9 cellular contexts compared by ENCODE assay signal in genomic region chr5:179345179-179345428, GRCh38. TPM values are rescaled to one million over a fixed set of nuclear protein-coding genes. Genes with fewer than 3 reads are reported as not detected.
DNase-seq lines count a peak whose midpoint lies in the region; ATAC-seq, FAIRE-seq and TF ChIP-seq lines count a peak whose summit lies in the region.
"Had no signal": no experiment of that assay in that cellular context is flagged by ENCODE, and none has a peak within 500 bp of the region (broad histone marks: within the 10 kb centered on the region; RNA-seq: fewer than 3 reads in every experiment).

No MANE protein-coding gene starts in this region.

- TF ChIP-seq CTCF in GM20000 (IDR thresholded peaks at IDR 0.05; ENCODE audit: extremely low read depth, missing control alignments) (no peak), WI38 (IDR thresholded peaks at IDR 0.05; ENCODE audit: low read depth, low read length) (no peak), smooth muscle cell (IDR thresholded peaks at IDR 0.05; ENCODE audit: borderline replicate concordance, insufficient read depth, poor library complexity, severe bottlenecking) (no peak), thyroid gland (IDR thresholded peaks at IDR 0.05) (no peak), glutamatergic neuron (IDR thresholded peaks at IDR 0.05; ENCODE audit: partially characterized antibody, unreplicated experiment) (no peak)

- H3K4me2 ChIP-seq in smooth muscle cell = peak overlapping the region; percentile 93

- H2AFZ ChIP-seq in smooth muscle cell (ENCODE audit: low read depth) = no peak overlapping the region

- no peak overlapping the region for H3K27ac Mint-ChIP-seq in glutamatergic neuron (ENCODE audit: unreplicated experiment)

- H3K27me3 ChIP-seq in right cardiac atrium (ENCODE audit: control insufficient read depth, insufficient read depth) = no peaks in the 10 kb centered on the region
- H3K27me3 ChIP-seq in smooth muscle cell (ENCODE audit: low read depth) = peaks cover 19% of the 10 kb centered on the region
- no peaks in the 10 kb centered on the region for H3K27me3 ChIP-seq in thyroid gland
- H3K27me3 ChIP-seq in small intestine (ENCODE audit: control insufficient read depth in 2 of 2, insufficient read depth in 2 of 2, low read length in 2 of 2) = peaks cover 14 to 20% of the 10 kb centered on the region in 2 donors

- H3K9me3 Mint-ChIP-seq in glutamatergic neuron (ENCODE audit: unreplicated experiment) = peaks cover 15% of the 10 kb centered on the region

- H3K4me3 ChIP-seq in WI38 (ENCODE audit: low read depth, low read length) = peak overlapping the region; percentile 90
- H3K4me3 ChIP-seq in right cardiac atrium (ENCODE audit: low read length) = peak overlapping the region; percentile 78
- peak overlapping the region; percentile 82 for H3K4me3 ChIP-seq in smooth muscle cell
- peak overlapping the region in 1 of 3 donors; percentile 34 for H3K4me3 ChIP-seq in thyroid gland (replicated peaks in 1 of 3)
- peak overlapping the region in 1 of 2 donors; percentile 32 for H3K4me3 ChIP-seq in small intestine (ENCODE audit: low read depth in 1 of 2, low read length in 2 of 2)

- no peak overlapping the region for H3K9ac ChIP-seq in smooth muscle cell (ENCODE audit: low read depth)

- H3K36me3 Mint-ChIP-seq in glutamatergic neuron (ENCODE audit: unreplicated experiment) = peaks cover 6% of the 10 kb centered on the region

- H3K9me3 ChIP-seq in right cardiac atrium (ENCODE audit: control insufficient read depth, low read length) = no peaks in the 10 kb centered on the region
- no peaks in the 10 kb centered on the region for H3K9me3 ChIP-seq in smooth muscle cell (replicated peaks; ENCODE audit: low read depth)
- no peaks in the 10 kb centered on the region for H3K9me3 ChIP-seq in thyroid gland
- no peaks in the 10 kb centered on the region for H3K9me3 ChIP-seq in small intestine (ENCODE audit: control insufficient read depth, low read depth)

- DNase-seq in GM20000 (ENCODE audit: low spot score) (peak; percentile 44), right cardiac atrium (no peak), smooth muscle cell (lab: John Stamatoyannopoulos, UW; ENCODE audit: unreplicated experiment) (no peak), thyroid gland (no peak), glutamatergic neuron (no peak), urothelium cell line (ENCODE audit: low spot score) (no peak), small intestine (no peak)
- DNase-seq: NCI-H2081 had no signal

- peaks cover 33% of the 10 kb centered on the region for H4K20me1 ChIP-seq in smooth muscle cell (ENCODE audit: low read depth)

- H3K27ac ChIP-seq in right cardiac atrium (ENCODE audit: low read length) (no peak overlapping the region), smooth muscle cell (ENCODE audit: low read depth) (no peak overlapping the region), thyroid gland (peak overlapping the region in 1 of 3 donors; percentile 36), small intestine (ENCODE audit: low read depth in 1 of 2, low read length in 1 of 2) (no peak overlapping the region)

- no peaks in the 10 kb centered on the region for H3K4me1 ChIP-seq in right cardiac atrium (ENCODE audit: control insufficient read depth, insufficient read depth, low read length)
- H3K4me1 ChIP-seq in smooth muscle cell (ENCODE audit: low read depth) = peaks cover 12% of the 10 kb centered on the region
- peaks cover 8 to 13% of the 10 kb centered on the region in 2 donors for H3K4me1 ChIP-seq in thyroid gland
- no peaks in the 10 kb centered on the region for H3K4me1 ChIP-seq in small intestine (ENCODE audit: control insufficient read depth in 2 of 2, insufficient read depth in 1 of 2, low read depth in 1 of 2, low read length in 1 of 2)

- H3F3A ChIP-seq in smooth muscle cell (ENCODE audit: low read depth) = no peaks in the 10 kb centered on the region

- peaks cover 18% of the 10 kb centered on the region for H3K4me1 Mint-ChIP-seq in glutamatergic neuron (ENCODE audit: low read depth, unreplicated experiment)

- H3K27me3 Mint-ChIP-seq in glutamatergic neuron (ENCODE audit: unreplicated experiment) = peaks cover 25% of the 10 kb centered on the region

- ATAC-seq in right cardiac atrium = no peak

- intact Hi-C loops in right cardiac atrium (cut with DNase I) (loop anchor here in 2 of 4 donors (5.0 to 10.0 kb wide), 2 partner anchors 178 to 180 kb away; no protein-coding TSS in a partner anchor), thyroid gland (cut with DNase I) (no loop called here)

- H3K4me3 Mint-ChIP-seq in glutamatergic neuron (ENCODE audit: unreplicated experiment) = no peak overlapping the region

- no peak for FAIRE-seq in urothelium cell line (lab: Jason Lieb, UNC)
- FAIRE-seq in small intestine (lab: Jason Lieb, UNC) = no peak

- no peaks in the 10 kb centered on the region for H3K36me3 ChIP-seq in smooth muscle cell (ENCODE audit: low read depth)
- no peaks in the 10 kb centered on the region for H3K36me3 ChIP-seq in thyroid gland
- no peaks in the 10 kb centered on the region for H3K36me3 ChIP-seq in small intestine (ENCODE audit: control insufficient read depth in 2 of 2, insufficient read depth in 2 of 2, low read length in 2 of 2)

- no peak for TF ChIP-seq POLR2A in thyroid gland (IDR thresholded peaks at IDR 0.05)

- WGBS in right cardiac atrium = under 1% methylated on average over 37 of the region's 37 CpGs
- 0% methylated on average over 19 of the region's 37 CpGs for WGBS in smooth muscle cell (ENCODE audit: low lambda C conversion rate)
- 0% methylated on average over 3 of the region's 37 CpGs; no CpG with 5 or more reads in 1 of the 2 donors for WGBS in thyroid gland, 2 donors
- WGBS in small intestine, 3 donors = 1 to 8% (median 2%) methylated on average over 20 to 37 of the region's 37 CpGs

- H3K79me2 ChIP-seq in smooth muscle cell (ENCODE audit: low read depth) = no peaks in the 10 kb centered on the region

RNA-seq across cellular contexts. Expression of gene ADAMTS2, which starts 0.2 kb away (rescaled TPM):
- total RNA-seq in right cardiac atrium (10 to 100 TPM; 11.9 to 23.2 (median 18.0) TPM), smooth muscle cell (22.8 and 32.0 TPM in 2 replicates), thyroid gland (10 to 100 TPM in 1 of 4 donors, 1 to 10 TPM in 3; 3.5 to 16.2 (median 7.3) TPM), glutamatergic neuron (ENCODE audit: unreplicated experiment) (23.5 TPM)
- polyA plus RNA-seq in right cardiac atrium (7.0 TPM), smooth muscle cell (25.3 and 37.5 TPM in 2 replicates), small intestine (1 to 10 TPM in 2 of 3 donors, under 1 TPM in 1; 0.22 to 6.3 (median 1.4) TPM)
